Comparison of ENCODE assay signal across 1 cellular context in genomic region chr2:9657083-9657482, GRCh38.
TF ChIP-seq lines count a peak whose summit lies in the region.

No MANE protein-coding gene starts in this region.

TF ChIP-seq in HepG2, 621 proteins besides CTCF, POLR2A, EP300 and RAD21 (continued from another document and continues in another):
- no peak for TF ChIP-seq HINFP (CRISPR knock-in tag; IDR thresholded peaks at IDR 0.05; ENCODE audit: low read depth)
- TF ChIP-seq ZC3H4 (CRISPR knock-in tag; IDR thresholded peaks at IDR 0.05; ENCODE audit: borderline replicate concordance) = no peak
- TF ChIP-seq U2AF1 (optimal IDR thresholded peaks at IDR 0.05; ENCODE audit: low read depth, low read length) = no peak
- TF ChIP-seq HHEX (CRISPR knock-in tag; IDR thresholded peaks at IDR 0.05) = peak; percentile 56; the same call in 1 of the 2 replicates
- TF ChIP-seq HOXA3 (CRISPR knock-in tag; IDR thresholded peaks at IDR 0.05) = peak; percentile 21; the same call in 1 of the 2 replicates
- peak; percentile 53 for TF ChIP-seq HNF4A (CRISPR knock-in tag; IDR thresholded peaks at IDR 0.05)
- TF ChIP-seq ZNF446 (CRISPR knock-in tag; IDR thresholded peaks at IDR 0.05) = no peak
- TF ChIP-seq NCOR1 (IDR thresholded peaks at IDR 0.05; ENCODE audit: borderline replicate concordance, low read length) = peak; percentile 68; the same call in 1 of the 2 replicates
- TF ChIP-seq POLR2AphosphoS2 (IDR thresholded peaks at IDR 0.05; ENCODE audit: low read depth, low read length) = no peak
- no peak for TF ChIP-seq JUND (CRISPR knock-in tag; IDR thresholded peaks at IDR 0.05)
- TF ChIP-seq ZFYVE20 (CRISPR knock-in tag; IDR thresholded peaks at IDR 0.05; ENCODE audit: borderline replicate concordance, low read depth) = no peak
- peak; percentile 34 for TF ChIP-seq TEAD3 (CRISPR knock-in tag; optimal IDR thresholded peaks at IDR 0.05; ENCODE audit: borderline replicate concordance)
- no peak for TF ChIP-seq RAD51 (IDR thresholded peaks at IDR 0.05; ENCODE audit: borderline replicate concordance)
- peak; percentile 22; the same call in 1 of the 2 replicates for TF ChIP-seq HDAC1 (CRISPR knock-in tag; IDR thresholded peaks at IDR 0.05)
- TF ChIP-seq FOXA1 (IDR thresholded peaks at IDR 0.05) = no peak
- peak; percentile 75 for TF ChIP-seq FOXA1 (CRISPR knock-in tag; IDR thresholded peaks at IDR 0.05)
- TF ChIP-seq REPIN1 (CRISPR knock-in tag; IDR thresholded peaks at IDR 0.05; ENCODE audit: borderline replicate concordance, low read depth) = 0 out of 2 replicates have a peak, but pooled peaks have one; percentile 43
- TF ChIP-seq MYC (CRISPR knock-in tag; IDR thresholded peaks at IDR 0.05; ENCODE audit: borderline replicate concordance) = no peak
- TF ChIP-seq REST (IDR thresholded peaks at IDR 0.05; ENCODE audit: borderline replicate concordance in 1 of 2, low read depth in 1 of 2, low read length in 2 of 2) = peak in 1 of 2 experiments; percentile 64; a peak in 1 of 4 replicates
- peak; percentile 92; the same call in 1 of the 2 replicates for TF ChIP-seq RXRA (CRISPR knock-in tag; IDR thresholded peaks at IDR 0.05)
- peak; percentile 70 for TF ChIP-seq NR2F2 (IDR thresholded peaks at IDR 0.05; ENCODE audit: borderline replicate concordance, low read depth)
- TF ChIP-seq, protein P1, sequence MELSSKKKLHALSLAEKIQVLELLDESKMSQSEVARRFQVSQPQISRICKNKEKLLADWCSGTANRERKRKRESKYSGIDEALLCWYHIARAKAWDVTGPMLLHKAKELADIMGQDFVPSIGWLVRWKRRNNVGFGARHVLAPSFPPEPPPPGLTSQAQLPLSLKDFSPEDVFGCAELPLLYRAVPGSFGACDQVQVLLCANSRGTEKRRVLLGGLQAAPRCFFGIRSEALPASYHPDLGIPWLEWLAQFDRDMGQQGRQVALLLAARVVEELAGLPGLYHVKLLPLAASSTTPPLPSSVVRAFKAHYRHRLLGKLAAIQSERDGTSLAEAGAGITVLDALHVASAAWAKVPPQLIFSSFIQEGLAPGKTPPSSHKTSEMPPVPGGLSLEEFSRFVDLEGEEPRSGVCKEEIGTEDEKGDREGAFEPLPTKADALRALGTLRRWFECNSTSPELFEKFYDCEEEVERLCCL (CRISPR knock-in tag; IDR thresholded peaks at IDR 0.05; ENCODE audit: borderline replicate concordance) = no peak
- no peak for TF ChIP-seq ATF7-NPFF (CRISPR knock-in tag; IDR thresholded peaks at IDR 0.05; ENCODE audit: low read depth)
- TF ChIP-seq, protein P2, sequence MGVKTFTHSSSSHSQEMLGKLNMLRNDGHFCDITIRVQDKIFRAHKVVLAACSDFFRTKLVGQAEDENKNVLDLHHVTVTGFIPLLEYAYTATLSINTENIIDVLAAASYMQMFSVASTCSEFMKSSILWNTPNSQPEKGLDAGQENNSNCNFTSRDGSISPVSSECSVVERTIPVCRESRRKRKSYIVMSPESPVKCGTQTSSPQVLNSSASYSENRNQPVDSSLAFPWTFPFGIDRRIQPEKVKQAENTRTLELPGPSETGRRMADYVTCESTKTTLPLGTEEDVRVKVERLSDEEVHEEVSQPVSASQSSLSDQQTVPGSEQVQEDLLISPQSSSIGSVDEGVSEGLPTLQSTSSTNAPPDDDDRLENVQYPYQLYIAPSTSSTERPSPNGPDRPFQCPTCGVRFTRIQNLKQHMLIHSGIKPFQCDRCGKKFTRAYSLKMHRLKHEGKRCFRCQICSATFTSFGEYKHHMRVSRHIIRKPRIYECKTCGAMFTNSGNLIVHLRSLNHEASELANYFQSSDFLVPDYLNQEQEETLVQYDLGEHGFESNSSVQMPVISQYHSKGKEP (CRISPR knock-in tag; IDR thresholded peaks at IDR 0.05) = no peak
- no peak for TF ChIP-seq ZFP1 (CRISPR knock-in tag; IDR thresholded peaks at IDR 0.05)
- TF ChIP-seq PITX1 (CRISPR knock-in tag; IDR thresholded peaks at IDR 0.05) = 0 out of 2 replicates have a peak, but pooled peaks have one; percentile 25
- TF ChIP-seq THRA (CRISPR knock-in tag; IDR thresholded peaks at IDR 0.05; ENCODE audit: borderline replicate concordance) = peak; percentile 94
- no peak for TF ChIP-seq ONECUT2 (CRISPR knock-in tag; IDR thresholded peaks at IDR 0.05)
- no peak for TF ChIP-seq ZNF260 (CRISPR knock-in tag; IDR thresholded peaks at IDR 0.05; ENCODE audit: borderline replicate concordance, low read depth)
- no peak for TF ChIP-seq ZNF629 (CRISPR knock-in tag; conservative IDR thresholded peaks at IDR 0.05)
- 0 out of 2 replicates have a peak, but pooled peaks have one; percentile 10 for TF ChIP-seq ZNF142 (CRISPR knock-in tag; IDR thresholded peaks at IDR 0.05)
- peak; percentile 57; the same call in 1 of the 2 replicates for TF ChIP-seq KAT8 (CRISPR knock-in tag; IDR thresholded peaks at IDR 0.05)
- TF ChIP-seq ETV5 (CRISPR knock-in tag; IDR thresholded peaks at IDR 0.05; ENCODE audit: borderline replicate concordance) = peak; percentile 87; the same call in 1 of the 2 replicates
- TF ChIP-seq ARNT (IDR thresholded peaks at IDR 0.05) = no peak
- peak; percentile 56 for TF ChIP-seq ZNF331 (CRISPR knock-in tag; IDR thresholded peaks at IDR 0.05)
- no peak for TF ChIP-seq ZNF451 (CRISPR knock-in tag; IDR thresholded peaks at IDR 0.05)
- peak; percentile 38; the same call in 1 of the 2 replicates for TF ChIP-seq NR2F6 (IDR thresholded peaks at IDR 0.05)
- peak; percentile 55; the same call in 1 of the 2 replicates for TF ChIP-seq NR2F6 (CRISPR knock-in tag; IDR thresholded peaks at IDR 0.05)
- TF ChIP-seq FOXO1 (CRISPR knock-in tag; IDR thresholded peaks at IDR 0.05) = peak; percentile 79
- TF ChIP-seq, protein P3, sequence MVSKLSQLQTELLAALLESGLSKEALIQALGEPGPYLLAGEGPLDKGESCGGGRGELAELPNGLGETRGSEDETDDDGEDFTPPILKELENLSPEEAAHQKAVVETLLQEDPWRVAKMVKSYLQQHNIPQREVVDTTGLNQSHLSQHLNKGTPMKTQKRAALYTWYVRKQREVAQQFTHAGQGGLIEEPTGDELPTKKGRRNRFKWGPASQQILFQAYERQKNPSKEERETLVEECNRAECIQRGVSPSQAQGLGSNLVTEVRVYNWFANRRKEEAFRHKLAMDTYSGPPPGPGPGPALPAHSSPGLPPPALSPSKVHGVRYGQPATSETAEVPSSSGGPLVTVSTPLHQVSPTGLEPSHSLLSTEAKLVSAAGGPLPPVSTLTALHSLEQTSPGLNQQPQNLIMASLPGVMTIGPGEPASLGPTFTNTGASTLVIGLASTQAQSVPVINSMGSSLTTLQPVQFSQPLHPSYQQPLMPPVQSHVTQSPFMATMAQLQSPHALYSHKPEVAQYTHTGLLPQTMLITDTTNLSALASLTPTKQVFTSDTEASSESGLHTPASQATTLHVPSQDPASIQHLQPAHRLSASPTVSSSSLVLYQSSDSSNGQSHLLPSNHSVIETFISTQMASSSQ (IDR thresholded peaks at IDR 0.05; ENCODE audit: low read depth) = no peak
- TF ChIP-seq, protein P3 (CRISPR knock-in tag; IDR thresholded peaks at IDR 0.05; ENCODE audit: borderline replicate concordance) = peak; percentile 52; the same call in 1 of the 2 replicates
- TF ChIP-seq ZNF782 (CRISPR knock-in tag; IDR thresholded peaks at IDR 0.05; ENCODE audit: borderline replicate concordance) = peak; percentile 77; the same call in 1 of the 2 replicates
- TF ChIP-seq ZNF549 (CRISPR knock-in tag; IDR thresholded peaks at IDR 0.05) = no peak
- TF ChIP-seq ZNF75D (CRISPR knock-in tag; IDR thresholded peaks at IDR 0.05; ENCODE audit: borderline replicate concordance) = no peak
- peak; percentile 93 for TF ChIP-seq FOXK1 (CRISPR knock-in tag; IDR thresholded peaks at IDR 0.05; ENCODE audit: borderline replicate concordance, low read depth)
